25 cellular contexts compared by ENCODE assay signal in the genomic region with DNA sequence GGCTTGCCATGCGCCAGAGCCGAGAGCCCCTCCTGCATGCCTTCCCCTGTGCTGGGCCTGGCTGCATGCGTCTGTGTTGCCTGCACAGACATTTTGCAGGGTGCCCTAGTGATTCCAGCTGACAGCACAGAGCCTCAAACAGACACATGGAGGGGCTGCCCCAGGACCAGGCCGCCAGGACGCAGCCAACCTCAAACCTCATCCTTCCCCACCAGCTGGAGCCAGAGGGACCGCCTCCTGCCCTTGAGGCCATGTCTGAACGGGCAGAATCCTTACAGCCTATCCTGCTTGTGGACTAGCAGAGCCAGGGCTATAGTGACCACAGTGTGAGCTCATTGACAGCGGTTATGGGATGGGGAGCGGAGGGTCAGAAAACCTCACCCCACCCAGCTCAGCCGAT.
"Had no signal": no experiment of that assay in that cellular context is flagged by ENCODE, and none has a peak within 500 bp of the region (broad histone marks: within the 10 kb centered on the region; RNA-seq: fewer than 3 reads in every experiment).

No MANE protein-coding gene starts in this region.

- H3K27ac ChIP-seq: brain microvascular endothelial cell, cardiac muscle cell, Peyer's patch, RWPE1 had no signal

- H3K27me3 Mint-ChIP-seq: activated CD4-positive, alpha-beta memory T cell treated with anti-CD3 and anti-CD28 coated beads, Interleukin-2, amount 10 ng/mL, durations not matched to agents 7 days and 5 days; activated naive CD8-positive, alpha-beta T cell treated with anti-CD3 and anti-CD28 coated beads for 36 hours had no signal

- DNase-seq: activated CD4-positive, alpha-beta memory T cell treated with anti-CD3 and anti-CD28 coated beads, Interleukin-2, amount 10 ng/mL, durations not matched to agents 7 days and 5 days; activated CD4-positive, alpha-beta T cell treated with anti-CD3 and anti-CD28 coated beads, Interleukin-2, amount 50 U/mL, for 1 hour; activated CD4-positive, CD25-positive, alpha-beta regulatory T cell; activated gamma-delta T cell treated with Interleukin-2 at 50 U/mL for 16 hours; activated naive CD4-positive, alpha-beta T cell treated with anti-CD3 and anti-CD28 coated beads, Interleukin-2, amount 10 ng/mL, durations not matched to agents 7 days and 5 days; activated naive CD8-positive, alpha-beta T cell treated with anti-CD3 and anti-CD28 coated beads for 36 hours; activated T-cell treated with anti-CD3 and anti-CD28 coated beads for 4 hours; activated T-cell treated with anti-CD3 and anti-CD28 coated beads, Interleukin-2, amount 50 U/mL, for 48 hours; brain microvascular endothelial cell; Karpas-422; MM.1S; NCI-H1105 treated with DMSO at 0.1 percent for 48 hours; NCI-H1436 treated with DMSO at 0.1 percent for 48 hours; NCI-H187; NCI-H2081; NCI-H446 treated with DMSO at 0.1 percent for 48 hours; NCI-H524 treated with DMSO at 0.1 percent for 48 hours; NCI-H748 treated with DMSO at 0.1 percent for 48 hours; OCI-M1; Peyer's patch; SHP77 treated with DMSO at 0.1 percent for 48 hours; T-helper 1 cell had no signal

- H3K4me1 Mint-ChIP-seq: activated CD4-positive, alpha-beta memory T cell treated with anti-CD3 and anti-CD28 coated beads, Interleukin-2, amount 10 ng/mL, durations not matched to agents 7 days and 5 days; activated naive CD4-positive, alpha-beta T cell treated with anti-CD3 and anti-CD28 coated beads, Interleukin-2, amount 10 ng/mL, durations not matched to agents 7 days and 5 days; activated naive CD8-positive, alpha-beta T cell treated with anti-CD3 and anti-CD28 coated beads for 36 hours had no signal

- H3K27ac Mint-ChIP-seq: activated CD4-positive, alpha-beta memory T cell treated with anti-CD3 and anti-CD28 coated beads, Interleukin-2, amount 10 ng/mL, durations not matched to agents 7 days and 5 days; activated naive CD4-positive, alpha-beta T cell treated with anti-CD3 and anti-CD28 coated beads, Interleukin-2, amount 10 ng/mL, durations not matched to agents 7 days and 5 days; activated naive CD8-positive, alpha-beta T cell treated with anti-CD3 and anti-CD28 coated beads for 36 hours; activated T-helper 2 cell treated with anti-CD3 and anti-CD28 coated beads, Interferon-gamma antibody, Interleukin-2, Interleukin-4, amounts not matched to agents 10 μg/mL and 5 μg/mL and 100 μg/mL, durations not matched to agents 14 hours and 24 hours and 36 hours had no signal

- H3K27me3 ChIP-seq: brain microvascular endothelial cell, cardiac muscle cell, Peyer's patch had no signal

- H3K36me3 ChIP-seq: brain microvascular endothelial cell, cardiac muscle cell had no signal

- H3K9me3 ChIP-seq: Peyer's patch had no signal

- H3K4me3 ChIP-seq: cardiac muscle cell, Peyer's patch had no signal

- H3K4me3 Mint-ChIP-seq: activated CD4-positive, alpha-beta memory T cell treated with anti-CD3 and anti-CD28 coated beads, Interleukin-2, amount 10 ng/mL, durations not matched to agents 7 days and 5 days; activated naive CD4-positive, alpha-beta T cell treated with anti-CD3 and anti-CD28 coated beads, Interleukin-2, amount 10 ng/mL, durations not matched to agents 7 days and 5 days; activated naive CD8-positive, alpha-beta T cell treated with anti-CD3 and anti-CD28 coated beads for 36 hours had no signal

- H3K9me3 Mint-ChIP-seq: activated CD4-positive, alpha-beta memory T cell treated with anti-CD3 and anti-CD28 coated beads, Interleukin-2, amount 10 ng/mL, durations not matched to agents 7 days and 5 days; activated naive CD4-positive, alpha-beta T cell treated with anti-CD3 and anti-CD28 coated beads, Interleukin-2, amount 10 ng/mL, durations not matched to agents 7 days and 5 days; activated naive CD8-positive, alpha-beta T cell treated with anti-CD3 and anti-CD28 coated beads for 36 hours; activated T-helper 2 cell treated with anti-CD3 and anti-CD28 coated beads, Interferon-gamma antibody, Interleukin-2, Interleukin-4, amounts not matched to agents 10 μg/mL and 5 μg/mL and 100 μg/mL, durations not matched to agents 14 hours and 24 hours and 36 hours had no signal
